Comparison of ENCODE assay signal across 1 cellular context in the genomic region with DNA sequence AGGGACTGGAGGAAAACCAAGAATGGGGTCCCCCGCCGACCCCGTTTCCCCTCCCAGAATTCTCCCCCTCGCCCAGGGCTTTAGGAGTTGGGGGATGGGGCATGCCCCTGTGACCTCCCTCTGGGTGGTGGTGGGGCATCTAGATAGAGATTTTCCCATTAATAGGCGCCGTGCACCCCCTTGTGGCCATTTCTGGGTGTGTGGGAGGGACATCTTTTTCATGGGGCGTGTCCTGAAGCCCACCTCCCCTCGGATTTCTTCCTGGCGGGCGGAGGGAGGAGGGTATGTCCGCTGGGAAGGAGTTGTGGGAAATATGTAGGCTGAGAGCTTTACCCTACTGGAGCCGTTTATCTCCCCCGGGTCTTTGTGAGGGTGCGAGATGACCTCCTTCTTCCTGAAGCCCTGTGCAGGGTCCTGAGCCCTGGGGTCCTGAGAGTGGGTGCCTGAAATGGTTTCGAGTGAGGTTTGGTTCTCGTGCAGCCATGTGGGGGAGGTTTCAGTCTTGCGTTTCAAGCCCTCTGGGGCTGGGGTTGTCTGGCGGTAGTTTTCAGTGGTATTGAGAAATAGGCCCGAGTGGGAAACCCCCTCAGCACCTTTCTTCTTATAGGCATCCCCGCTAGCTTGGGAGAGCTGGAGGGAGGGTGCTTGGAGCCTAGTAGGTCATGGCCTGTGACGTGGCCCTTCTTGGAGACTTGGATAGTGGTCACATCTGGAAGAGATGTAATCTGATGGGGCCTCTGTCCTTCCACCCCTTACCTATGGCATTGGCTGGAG.
A peak's percentile ranks its signal among the peaks of the same experiment; 100 is the strongest.
TF ChIP-seq lines count a peak whose summit lies in the region.

No MANE protein-coding gene starts in this region.

TF ChIP-seq in HEK293, 187 proteins besides CTCF, POLR2A, EP300 and RAD21 (continued from another document):
- TF ChIP-seq, protein P1, sequence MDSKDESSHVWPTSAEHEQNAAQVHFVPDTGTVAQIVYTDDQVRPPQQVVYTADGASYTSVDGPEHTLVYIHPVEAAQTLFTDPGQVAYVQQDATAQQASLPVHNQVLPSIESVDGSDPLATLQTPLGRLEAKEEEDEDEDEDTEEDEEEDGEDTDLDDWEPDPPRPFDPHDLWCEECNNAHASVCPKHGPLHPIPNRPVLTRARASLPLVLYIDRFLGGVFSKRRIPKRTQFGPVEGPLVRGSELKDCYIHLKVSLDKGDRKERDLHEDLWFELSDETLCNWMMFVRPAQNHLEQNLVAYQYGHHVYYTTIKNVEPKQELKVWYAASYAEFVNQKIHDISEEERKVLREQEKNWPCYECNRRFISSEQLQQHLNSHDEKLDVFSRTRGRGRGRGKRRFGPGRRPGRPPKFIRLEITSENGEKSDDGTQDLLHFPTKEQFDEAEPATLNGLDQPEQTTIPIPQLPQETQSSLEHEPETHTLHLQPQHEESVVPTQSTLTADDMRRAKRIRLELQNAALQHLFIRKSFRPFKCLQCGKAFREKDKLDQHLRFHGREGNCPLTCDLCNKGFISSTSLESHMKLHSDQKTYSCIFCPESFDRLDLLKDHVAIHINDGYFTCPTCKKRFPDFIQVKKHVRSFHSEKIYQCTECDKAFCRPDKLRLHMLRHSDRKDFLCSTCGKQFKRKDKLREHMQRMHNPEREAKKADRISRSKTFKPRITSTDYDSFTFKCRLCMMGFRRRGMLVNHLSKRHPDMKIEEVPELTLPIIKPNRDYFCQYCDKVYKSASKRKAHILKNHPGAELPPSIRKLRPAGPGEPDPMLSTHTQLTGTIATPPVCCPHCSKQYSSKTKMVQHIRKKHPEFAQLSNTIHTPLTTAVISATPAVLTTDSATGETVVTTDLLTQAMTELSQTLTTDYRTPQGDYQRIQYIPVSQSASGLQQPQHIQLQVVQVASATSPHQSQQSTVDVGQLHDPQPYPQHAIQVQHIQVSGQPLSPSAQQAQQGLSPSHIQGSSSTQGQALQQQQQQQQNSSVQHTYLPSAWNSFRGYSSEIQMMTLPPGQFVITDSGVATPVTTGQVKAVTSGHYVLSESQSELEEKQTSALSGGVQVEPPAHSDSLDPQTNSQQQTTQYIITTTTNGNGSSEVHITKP (tag by site-specific recombination; IDR thresholded peaks at IDR 0.05) = peak; percentile 59
- TF ChIP-seq ZIC2 (tag by site-specific recombination; IDR thresholded peaks at IDR 0.05) = peak; percentile 11; the same call in 1 of the 2 replicates
- TF ChIP-seq ZNF10 (tag by site-specific recombination; IDR thresholded peaks at IDR 0.05) = no peak
- TF ChIP-seq, protein P2, sequence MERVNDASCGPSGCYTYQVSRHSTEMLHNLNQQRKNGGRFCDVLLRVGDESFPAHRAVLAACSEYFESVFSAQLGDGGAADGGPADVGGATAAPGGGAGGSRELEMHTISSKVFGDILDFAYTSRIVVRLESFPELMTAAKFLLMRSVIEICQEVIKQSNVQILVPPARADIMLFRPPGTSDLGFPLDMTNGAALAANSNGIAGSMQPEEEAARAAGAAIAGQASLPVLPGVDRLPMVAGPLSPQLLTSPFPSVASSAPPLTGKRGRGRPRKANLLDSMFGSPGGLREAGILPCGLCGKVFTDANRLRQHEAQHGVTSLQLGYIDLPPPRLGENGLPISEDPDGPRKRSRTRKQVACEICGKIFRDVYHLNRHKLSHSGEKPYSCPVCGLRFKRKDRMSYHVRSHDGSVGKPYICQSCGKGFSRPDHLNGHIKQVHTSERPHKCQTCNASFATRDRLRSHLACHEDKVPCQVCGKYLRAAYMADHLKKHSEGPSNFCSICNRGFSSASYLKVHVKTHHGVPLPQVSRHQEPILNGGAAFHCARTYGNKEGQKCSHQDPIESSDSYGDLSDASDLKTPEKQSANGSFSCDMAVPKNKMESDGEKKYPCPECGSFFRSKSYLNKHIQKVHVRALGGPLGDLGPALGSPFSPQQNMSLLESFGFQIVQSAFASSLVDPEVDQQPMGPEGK (tag by site-specific recombination; IDR thresholded peaks at IDR 0.05) = peak; percentile 19; the same call in 1 of the 2 replicates
- peak; percentile 60 for TF ChIP-seq ZNF654 (tag by site-specific recombination; IDR thresholded peaks at IDR 0.05; ENCODE audit: low read depth)
- 0 out of 2 replicates have a peak, but pooled peaks have one; percentile 12 for TF ChIP-seq BCL11A (tag by site-specific recombination; IDR thresholded peaks at IDR 0.05; ENCODE audit: low read depth)
- TF ChIP-seq ZNF76 (tag by site-specific recombination; IDR thresholded peaks at IDR 0.05; ENCODE audit: borderline replicate concordance, low read depth) = peak; percentile 60
- peak; percentile 9; the same call in 1 of the 2 replicates for TF ChIP-seq ZBTB8A (tag by site-specific recombination; IDR thresholded peaks at IDR 0.05)
- TF ChIP-seq ZNF184 (tag by site-specific recombination; IDR thresholded peaks at IDR 0.05) = no peak
- TF ChIP-seq EGR2 (tag by site-specific recombination; IDR thresholded peaks at IDR 0.05; ENCODE audit: low read depth) = peak; percentile 66; the same call in 1 of the 2 replicates
- TF ChIP-seq, protein P3, sequence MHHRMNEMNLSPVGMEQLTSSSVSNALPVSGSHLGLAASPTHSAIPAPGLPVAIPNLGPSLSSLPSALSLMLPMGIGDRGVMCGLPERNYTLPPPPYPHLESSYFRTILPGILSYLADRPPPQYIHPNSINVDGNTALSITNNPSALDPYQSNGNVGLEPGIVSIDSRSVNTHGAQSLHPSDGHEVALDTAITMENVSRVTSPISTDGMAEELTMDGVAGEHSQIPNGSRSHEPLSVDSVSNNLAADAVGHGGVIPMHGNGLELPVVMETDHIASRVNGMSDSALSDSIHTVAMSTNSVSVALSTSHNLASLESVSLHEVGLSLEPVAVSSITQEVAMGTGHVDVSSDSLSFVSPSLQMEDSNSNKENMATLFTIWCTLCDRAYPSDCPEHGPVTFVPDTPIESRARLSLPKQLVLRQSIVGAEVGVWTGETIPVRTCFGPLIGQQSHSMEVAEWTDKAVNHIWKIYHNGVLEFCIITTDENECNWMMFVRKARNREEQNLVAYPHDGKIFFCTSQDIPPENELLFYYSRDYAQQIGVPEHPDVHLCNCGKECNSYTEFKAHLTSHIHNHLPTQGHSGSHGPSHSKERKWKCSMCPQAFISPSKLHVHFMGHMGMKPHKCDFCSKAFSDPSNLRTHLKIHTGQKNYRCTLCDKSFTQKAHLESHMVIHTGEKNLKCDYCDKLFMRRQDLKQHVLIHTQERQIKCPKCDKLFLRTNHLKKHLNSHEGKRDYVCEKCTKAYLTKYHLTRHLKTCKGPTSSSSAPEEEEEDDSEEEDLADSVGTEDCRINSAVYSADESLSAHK (tag by site-specific recombination; IDR thresholded peaks at IDR 0.05) = peak; percentile 36; the same call in 1 of the 2 replicates
- TF ChIP-seq, protein P4, sequence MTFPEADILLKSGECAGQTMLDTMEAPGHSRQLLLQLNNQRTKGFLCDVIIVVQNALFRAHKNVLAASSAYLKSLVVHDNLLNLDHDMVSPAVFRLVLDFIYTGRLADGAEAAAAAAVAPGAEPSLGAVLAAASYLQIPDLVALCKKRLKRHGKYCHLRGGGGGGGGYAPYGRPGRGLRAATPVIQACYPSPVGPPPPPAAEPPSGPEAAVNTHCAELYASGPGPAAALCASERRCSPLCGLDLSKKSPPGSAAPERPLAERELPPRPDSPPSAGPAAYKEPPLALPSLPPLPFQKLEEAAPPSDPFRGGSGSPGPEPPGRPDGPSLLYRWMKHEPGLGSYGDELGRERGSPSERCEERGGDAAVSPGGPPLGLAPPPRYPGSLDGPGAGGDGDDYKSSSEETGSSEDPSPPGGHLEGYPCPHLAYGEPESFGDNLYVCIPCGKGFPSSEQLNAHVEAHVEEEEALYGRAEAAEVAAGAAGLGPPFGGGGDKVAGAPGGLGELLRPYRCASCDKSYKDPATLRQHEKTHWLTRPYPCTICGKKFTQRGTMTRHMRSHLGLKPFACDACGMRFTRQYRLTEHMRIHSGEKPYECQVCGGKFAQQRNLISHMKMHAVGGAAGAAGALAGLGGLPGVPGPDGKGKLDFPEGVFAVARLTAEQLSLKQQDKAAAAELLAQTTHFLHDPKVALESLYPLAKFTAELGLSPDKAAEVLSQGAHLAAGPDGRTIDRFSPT (tag by site-specific recombination; IDR thresholded peaks at IDR 0.05) = peak; percentile 89
- TF ChIP-seq SP2 (tag by site-specific recombination; IDR thresholded peaks at IDR 0.05) = peak; percentile 19; the same call in 1 of the 2 replicates
- peak; percentile 48; the same call in 1 of the 2 replicates for TF ChIP-seq KLF1 (tag by site-specific recombination; IDR thresholded peaks at IDR 0.05)
- TF ChIP-seq, protein P5, sequence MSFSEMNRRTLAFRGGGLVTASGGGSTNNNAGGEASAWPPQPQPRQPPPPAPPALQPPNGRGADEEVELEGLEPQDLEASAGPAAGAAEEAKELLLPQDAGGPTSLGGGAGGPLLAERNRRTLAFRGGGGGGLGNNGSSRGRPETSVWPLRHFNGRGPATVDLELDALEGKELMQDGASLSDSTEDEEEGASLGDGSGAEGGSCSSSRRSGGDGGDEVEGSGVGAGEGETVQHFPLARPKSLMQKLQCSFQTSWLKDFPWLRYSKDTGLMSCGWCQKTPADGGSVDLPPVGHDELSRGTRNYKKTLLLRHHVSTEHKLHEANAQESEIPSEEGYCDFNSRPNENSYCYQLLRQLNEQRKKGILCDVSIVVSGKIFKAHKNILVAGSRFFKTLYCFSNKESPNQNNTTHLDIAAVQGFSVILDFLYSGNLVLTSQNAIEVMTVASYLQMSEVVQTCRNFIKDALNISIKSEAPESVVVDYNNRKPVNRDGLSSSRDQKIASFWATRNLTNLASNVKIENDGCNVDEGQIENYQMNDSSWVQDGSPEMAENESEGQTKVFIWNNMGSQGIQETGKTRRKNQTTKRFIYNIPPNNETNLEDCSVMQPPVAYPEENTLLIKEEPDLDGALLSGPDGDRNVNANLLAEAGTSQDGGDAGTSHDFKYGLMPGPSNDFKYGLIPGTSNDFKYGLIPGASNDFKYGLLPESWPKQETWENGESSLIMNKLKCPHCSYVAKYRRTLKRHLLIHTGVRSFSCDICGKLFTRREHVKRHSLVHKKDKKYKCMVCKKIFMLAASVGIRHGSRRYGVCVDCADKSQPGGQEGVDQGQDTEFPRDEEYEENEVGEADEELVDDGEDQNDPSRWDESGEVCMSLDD (tag by site-specific recombination; IDR thresholded peaks at IDR 0.05) = peak; percentile 38; the same call in 1 of the 2 replicates
